In the genomic region with DNA sequence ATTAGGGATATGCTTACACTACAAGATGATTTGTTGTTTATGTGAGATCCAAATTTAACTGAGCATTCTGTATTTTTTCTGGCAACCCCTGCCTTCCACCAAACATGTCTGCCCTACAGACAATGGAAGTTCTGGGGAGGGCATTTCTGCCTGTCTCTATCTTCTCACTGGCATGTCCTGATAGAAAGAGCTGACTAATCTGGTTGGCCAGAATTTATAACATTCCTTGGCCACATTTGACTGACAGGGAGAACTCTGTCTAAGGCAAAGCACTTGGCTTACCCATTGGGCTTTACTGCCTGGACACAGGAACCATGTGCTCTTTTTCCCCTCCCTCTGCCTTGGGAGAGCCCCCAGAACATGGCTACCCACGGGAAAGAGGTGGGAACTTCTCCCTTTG, we compare ENCODE assay signal across 20 cellular contexts.
"Had no signal": no experiment of that assay in that cellular context is flagged by ENCODE, and none has a peak within 500 bp of the region (broad histone marks: within the 10 kb centered on the region; RNA-seq: fewer than 3 reads in every experiment).

No MANE protein-coding gene starts in this region.

- H3K9me3 Mint-ChIP-seq: naive thymus-derived CD8-positive, alpha-beta T cell; nephron progenitor cell; stimulated activated effector memory CD8-positive, alpha-beta T cell treated with anti-CD3 and anti-CD28 coated beads, Interleukin-12 subunit alpha, Interleukin-12 subunit beta, amount 100 ng/mL, for 72 hours had no signal

- ATAC-seq: gastrocnemius medialis; left lung; naive thymus-derived CD8-positive, alpha-beta T cell; sciatic nerve; stimulated activated effector memory CD8-positive, alpha-beta T cell treated with anti-CD3 and anti-CD28 coated beads, Interleukin-12 subunit alpha, Interleukin-12 subunit beta, amount 100 ng/mL, for 72 hours had no signal

- H3K27me3 Mint-ChIP-seq: type B pancreatic cell had no signal

- H3K27me3 ChIP-seq: dorsolateral prefrontal cortex, gastrocnemius medialis, left lung, right atrium auricular region, stomach, thyroid gland had no signal

- H3K36me3 Mint-ChIP-seq: stimulated activated effector memory CD8-positive, alpha-beta T cell treated with anti-CD3 and anti-CD28 coated beads, Interleukin-12 subunit alpha, Interleukin-12 subunit beta, amount 100 ng/mL, for 72 hours; type B pancreatic cell had no signal

- H3K4me3 ChIP-seq: dorsolateral prefrontal cortex, gastrocnemius medialis, left lung, prostate gland, right atrium auricular region, stomach, thyroid gland had no signal

- H3K4me1 Mint-ChIP-seq: naive thymus-derived CD8-positive, alpha-beta T cell; nephron progenitor cell; stimulated activated effector memory CD8-positive, alpha-beta T cell treated with anti-CD3 and anti-CD28 coated beads, Interleukin-12 subunit alpha, Interleukin-12 subunit beta, amount 100 ng/mL, for 72 hours had no signal

- H3K4me3 Mint-ChIP-seq: naive thymus-derived CD8-positive, alpha-beta T cell; nephron progenitor cell; stimulated activated effector memory CD8-positive, alpha-beta T cell treated with anti-CD3 and anti-CD28 coated beads, Interleukin-12 subunit alpha, Interleukin-12 subunit beta, amount 100 ng/mL, for 72 hours; type B pancreatic cell had no signal

- H3K36me3 ChIP-seq: gastrocnemius medialis, left lung, prostate gland, right atrium auricular region, stomach, thyroid gland had no signal

- H3K4me1 ChIP-seq: gastrocnemius medialis, left lung, prostate gland, right atrium auricular region, thyroid gland had no signal

- H3K27ac Mint-ChIP-seq: naive thymus-derived CD8-positive, alpha-beta T cell; nephron progenitor cell; stimulated activated effector memory CD8-positive, alpha-beta T cell treated with anti-CD3 and anti-CD28 coated beads, Interleukin-12 subunit alpha, Interleukin-12 subunit beta, amount 100 ng/mL, for 72 hours; type B pancreatic cell had no signal

- DNase-seq: dorsolateral prefrontal cortex; effector CD4-positive, alpha-beta T cell; foreskin fibroblast; gastrocnemius medialis; head of caudate nucleus; kidney; left lung; naive thymus-derived CD8-positive, alpha-beta T cell; nephron progenitor cell; nucleus accumbens; stimulated activated CD4-positive, alpha-beta T cell treated with anti-CD3 and anti-CD28 coated beads, Interleukin-2, amount 100 ng/mL, for 24 hours; stimulated activated CD4-positive, alpha-beta T cell treated with anti-CD3 and anti-CD28 coated beads, Interleukin-4, amount 100 ng/mL, for 24 hours; stimulated activated naive CD4-positive, alpha-beta T cell treated with Interleukin-2 at 50 U/mL for 16 hours; stomach; thyroid gland had no signal

- H3K27ac ChIP-seq: dorsolateral prefrontal cortex, gastrocnemius medialis, left lung, prostate gland, right atrium auricular region, stomach, thyroid gland had no signal

- H3K9me3 ChIP-seq: gastrocnemius medialis, left lung, prostate gland, right atrium auricular region, stomach, thyroid gland had no signal
